15 cellular contexts compared by ENCODE assay signal in the genomic region with DNA sequence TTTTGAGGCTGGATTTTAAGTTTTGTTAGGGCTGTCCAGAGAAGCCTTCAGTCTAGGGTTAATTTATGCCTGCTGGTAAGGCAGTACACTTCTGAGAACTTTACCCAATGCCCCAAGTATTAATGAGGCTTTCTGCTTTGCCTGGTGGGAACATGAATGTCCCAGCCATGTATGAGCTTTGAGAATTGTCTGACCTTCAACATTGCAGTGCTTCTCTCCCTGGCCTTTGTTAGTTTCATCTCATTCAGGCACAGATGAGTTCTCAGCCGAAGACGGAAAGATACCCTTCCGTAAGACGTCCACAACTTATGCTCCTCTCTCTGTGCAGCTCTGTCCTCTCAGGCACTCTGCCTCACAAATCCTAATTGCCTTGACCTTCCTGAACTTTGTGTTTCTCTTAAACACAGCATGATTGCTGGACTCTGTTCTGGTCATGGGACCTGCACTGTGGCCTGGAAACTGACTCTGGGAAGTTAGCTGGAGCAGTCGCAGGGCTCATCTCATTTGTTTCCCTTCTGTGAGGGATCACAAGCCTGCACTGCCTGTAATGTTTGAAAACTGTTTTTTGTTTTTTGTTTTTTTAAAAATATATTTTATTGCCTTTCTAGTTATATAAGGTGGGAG. TPM values are rescaled to one million over a fixed set of nuclear protein-coding genes. Genes with fewer than 3 reads are reported as not detected.
DNase-seq lines count a peak whose midpoint lies in the region; ATAC-seq and TF ChIP-seq lines count a peak whose summit lies in the region.
"Had no signal": no experiment of that assay in that cellular context is flagged by ENCODE, and none has a peak within 500 bp of the region (broad histone marks: within the 10 kb centered on the region; RNA-seq: fewer than 3 reads in every experiment).

No MANE protein-coding gene starts in this region.

- H3K4me1 Mint-ChIP-seq in nephron progenitor cell, result peaks cover 45% of the 10 kb centered on the region

- DNase-seq in adipocyte (ENCODE audit: low read depth), result no peak
- peak in 1 of 2 donors; percentile 53 for DNase-seq in cardiac muscle cell (ENCODE audit: low read depth in 1 of 2, low spot score in 1 of 2)
- DNase-seq in nephron progenitor cell, result peak; percentile 38
- DNase-seq in tibial nerve (ENCODE audit: low spot score in 2 of 2), result peak; percentile 27 to 67
- no peak for DNase-seq in NCI-H69 (lab: John Stamatoyannopoulos, UW)
- no peak for DNase-seq in activated naive CD4-positive, alpha-beta T cell treated with Interleukin-2 at 50 U/mL for 16 hours
- DNase-seq: activated CD4-positive, alpha-beta T cell treated with anti-CD3 and anti-CD28 coated beads for 36 hours; DND-41; NCI-H1694; RPMI8226 had no signal

- WGBS in tibial nerve, 2 donors, result 35 to 39% methylated on average over 5 of the region's 5 CpGs

- peak overlapping the region; percentile 69 for H3K4me3 Mint-ChIP-seq in nephron progenitor cell
- H3K4me3 Mint-ChIP-seq: activated CD4-positive, alpha-beta T cell treated with anti-CD3 and anti-CD28 coated beads for 36 hours had no signal

- H3K27me3 Mint-ChIP-seq in nephron progenitor cell (ENCODE audit: low read depth, poor library complexity), result no peaks in the 10 kb centered on the region
- H3K27me3 Mint-ChIP-seq: activated CD4-positive, alpha-beta T cell treated with anti-CD3 and anti-CD28 coated beads for 36 hours had no signal

- H3K4me1 ChIP-seq in adipocyte (ENCODE audit: control insufficient read depth, insufficient read depth, low read length), result peaks cover 34% of the 10 kb centered on the region
- peaks cover 9% of the 10 kb centered on the region for H3K4me1 ChIP-seq in cardiac muscle cell (ENCODE audit: low read depth)
- peaks cover 0 to 63% (median 7%) of the 10 kb centered on the region in 4 donors for H3K4me1 ChIP-seq in tibial nerve

- peak overlapping the region; percentile 58 for H3K9ac ChIP-seq in adipocyte (ENCODE audit: low read length)

- peaks cover 26% of the 10 kb centered on the region for H3K36me3 Mint-ChIP-seq in nephron progenitor cell (ENCODE audit: low read depth)

- peak overlapping the region; percentile 66 for H3K27ac ChIP-seq in cardiac muscle cell
- peak overlapping the region in 3 of 4 donors; percentile 25 to 78 (median 73) for H3K27ac ChIP-seq in tibial nerve
- H3K27ac ChIP-seq: HL-60 had no signal

- H3K4me3 ChIP-seq in adipocyte (ENCODE audit: low read length) (peak overlapping the region; percentile 72), cardiac muscle cell (no peak overlapping the region), tibial nerve (peak overlapping the region in 1 of 4 donors; percentile 18)

- TF ChIP-seq CTCF in cardiac muscle cell (IDR thresholded peaks at IDR 0.05; ENCODE audit: low read depth, low read length) (no peak), nephron progenitor cell (IDR thresholded peaks at IDR 0.05) (no peak), tibial nerve (IDR thresholded peaks at IDR 0.05) (no peak)

- peaks cover 25% of the 10 kb centered on the region for H3K9me3 Mint-ChIP-seq in nephron progenitor cell
- H3K9me3 Mint-ChIP-seq: activated naive CD4-positive, alpha-beta T cell treated with anti-CD3 and anti-CD28 coated beads, Interleukin-2, amount 50 U/mL, for 72 hours had no signal

- H3K9me3 ChIP-seq in adipocyte (ENCODE audit: control insufficient read depth, low read length) (no peaks in the 10 kb centered on the region), cardiac muscle cell (ENCODE audit: low read depth) (no peaks in the 10 kb centered on the region), tibial nerve (no peaks in the 10 kb centered on the region)

- peak in 1 of 2 donors; percentile 72 for TF ChIP-seq EP300 in tibial nerve (IDR thresholded peaks at IDR 0.05)

- TF ChIP-seq POLR2A in tibial nerve (IDR thresholded peaks at IDR 0.05), result no peak

- H3K36me3 ChIP-seq in adipocyte (ENCODE audit: control insufficient read depth, insufficient read depth, low read length, severe bottlenecking), result no peaks in the 10 kb centered on the region
- no peaks in the 10 kb centered on the region for H3K36me3 ChIP-seq in cardiac muscle cell
- peaks cover 0 to 8% (median 0%) of the 10 kb centered on the region in 3 donors for H3K36me3 ChIP-seq in tibial nerve

- no peaks in the 10 kb centered on the region for H3K27me3 ChIP-seq in adipocyte (replicated peaks; ENCODE audit: control insufficient read depth, insufficient read depth, low read length)
- H3K27me3 ChIP-seq in cardiac muscle cell, result no peaks in the 10 kb centered on the region
- H3K27me3 ChIP-seq in tibial nerve, result no peaks in the 10 kb centered on the region

- ATAC-seq in esophagus mucosa (no peak), HG02798 (IDR thresholded peaks at IDR 0.05; ENCODE audit: poor library complexity, unreplicated experiment) (no peak)
- ATAC-seq: activated CD4-positive, alpha-beta T cell treated with anti-CD3 and anti-CD28 coated beads for 36 hours; activated naive CD4-positive, alpha-beta T cell treated with anti-CD3 and anti-CD28 coated beads, Interleukin-2, amount 50 U/mL, for 72 hours had no signal

- H3K27ac Mint-ChIP-seq in nephron progenitor cell, result peak overlapping the region; percentile 98
- H3K27ac Mint-ChIP-seq: activated CD4-positive, alpha-beta T cell treated with anti-CD3 and anti-CD28 coated beads for 36 hours; activated naive CD4-positive, alpha-beta T cell treated with anti-CD3 and anti-CD28 coated beads, Interleukin-2, amount 50 U/mL, for 72 hours had no signal

RNA-seq across cellular contexts. Expression of gene CHPT1, which starts 15.7 kb away (rescaled TPM):
- 13.7 and 35.6 TPM in 2 replicates for total RNA-seq in cardiac muscle cell
- 44.4 and 51.1 TPM in 2 replicates for polyA plus RNA-seq in cardiac muscle cell
- 100 to 1,000 TPM; 160 to 272 (median 228) TPM for total RNA-seq in tibial nerve
- 8.0 TPM for total RNA-seq in esophagus mucosa

RNA-seq across cellular contexts. Expression of gene SYCP3, which starts 26.1 kb away (rescaled TPM):
- total RNA-seq in cardiac muscle cell, result not detected in 2 replicates
- 0.49 and 0.76 TPM in 2 replicates for polyA plus RNA-seq in cardiac muscle cell
- under 1 TPM in 1 of 4 donors, not detected in 3; 0.60 TPM for total RNA-seq in tibial nerve
- 0.12 TPM for total RNA-seq in esophagus mucosa
- total RNA-seq: H4 had no signal

Comparison
In these comparisons a context has a peak if more than half of its experiments do, and no peak if none do; other contexts are left out.
1. DNase-seq: peak in nephron progenitor cell (single experiment) and tibial nerve (2 of 2); none in adipocyte (single experiment), NCI-H69 (single experiment) and activated naive CD4-positive, alpha-beta T cell treated with Interleukin-2 at 50 U/mL for 16 hours (single experiment).